ENCODE assay signal across 18 cellular contexts in genomic region chr14:33273978-33274377, GRCh38.
DNase-seq lines count a peak whose midpoint lies in the region; ATAC-seq and TF ChIP-seq lines count a peak whose summit lies in the region.
"Had no signal": no experiment of that assay in that cellular context is flagged by ENCODE, and none has a peak within 500 bp of the region (broad histone marks: within the 10 kb centered on the region; RNA-seq: fewer than 3 reads in every experiment).

No MANE protein-coding gene starts in this region.

- no TSS peak for BruUV-seq in OCI-LY7 (replicated peaks; lab: Mats Ljungman, UMichigan)

- intact Hi-C loops in OCI-LY7 (cut with micrococcal nuclease; ENCODE audit: unreplicated experiment) = no loop called here

- peak; percentile 37 for ATAC-seq in GM18867 (IDR thresholded peaks at IDR 0.05; ENCODE audit: unreplicated experiment)
- ATAC-seq: T-cell had no signal

- no peaks in the 10 kb centered on the region for H3K36me3 Mint-ChIP-seq in nephron progenitor cell (ENCODE audit: low read depth)
- H3K36me3 Mint-ChIP-seq: IgD-negative memory B cell, T-cell had no signal

- peaks cover 3% of the 10 kb centered on the region for H3K4me1 ChIP-seq in OCI-LY7 (ENCODE audit: insufficient read depth, low read length, poor library complexity, severe bottlenecking)
- H3K4me1 ChIP-seq: BE2C, SJCRH30 had no signal

- CTCF ChIA-PET in OCI-LY7 (lab: Charles Lee; ENCODE audit: unreplicated experiment) = no interaction called here

- peak overlapping the region; percentile 25 for H3K27ac Mint-ChIP-seq in nephron progenitor cell
- H3K27ac Mint-ChIP-seq: IgD-negative memory B cell, T-cell had no signal

- H4K20me1 ChIP-seq in OCI-LY7 (ENCODE audit: insufficient read depth, low read length) = no peaks in the 10 kb centered on the region

- H3K4me3 Mint-ChIP-seq in nephron progenitor cell = no peak overlapping the region
- H3K4me3 Mint-ChIP-seq: T-cell had no signal

- H3K36me3 ChIP-seq in OCI-LY7 (ENCODE audit: insufficient read depth, low read length) = no peaks in the 10 kb centered on the region
- H3K36me3 ChIP-seq: BE2C, SJCRH30 had no signal

- no peaks in the 10 kb centered on the region for H3K9me3 Mint-ChIP-seq in nephron progenitor cell

- H3K79me2 ChIP-seq in OCI-LY7 (ENCODE audit: insufficient read depth, low read depth, low read length) = no peaks in the 10 kb centered on the region

- peak; percentile 0 for DNase-seq in HT1080 (ENCODE audit: low read depth)
- peak; percentile 12 for DNase-seq in OCI-LY7 (ENCODE audit: low spot score)
- DNase-seq in nephron progenitor cell = no peak
- DNase-seq in superior temporal gyrus (ENCODE audit: extremely low spot score) = no peak
- no peak for DNase-seq in stimulated activated CD4-positive, alpha-beta T cell treated with anti-CD3 and anti-CD28 coated beads, Interleukin-15, amount 100 ng/mL, for 24 hours
- no peak for DNase-seq in foreskin fibroblast
- DNase-seq: BE2C; DMS79; H7; MV-4-11; NCI-H1694 treated with DMSO at 0.1 percent for 48 hours; NCI-H2107; NCI-H510A; NK-92 treated with Interleukin-12 subunit alpha and Interleukin-12 subunit beta, amount 100 ng/mL, for 24 hours; SJCRH30; T-cell had no signal

- TF ChIP-seq CTCF in OCI-LY7 (conservative IDR thresholded peaks at IDR 0.05; ENCODE audit: low read length) (no peak), nephron progenitor cell (IDR thresholded peaks at IDR 0.05) (no peak), foreskin fibroblast (IDR thresholded peaks at IDR 0.05; ENCODE audit: low read depth, low read length) (no peak)

- H3K4me3 ChIP-seq in OCI-LY7 (ENCODE audit: low read depth, low read length, poor library complexity, severe bottlenecking) (no peak overlapping the region), foreskin fibroblast (ENCODE audit: low read depth in 1 of 2, low read length in 2 of 2) (no peak overlapping the region)
- H3K4me3 ChIP-seq: SJCRH30 had no signal

- no peaks in the 10 kb centered on the region for H3K9me3 ChIP-seq in OCI-LY7 (ENCODE audit: low read length)
- H3K9me3 ChIP-seq: BE2C, SJCRH30 had no signal

- POLR2A ChIA-PET in OCI-LY7 (lab: Charles Lee) = interaction anchor here (0.5 to 1.5 kb wide), 3 partner anchors 35 to 313 kb away, joined by 3 to 5 read pairs (median 5); no protein-coding TSS in a partner anchor

- H2AFZ ChIP-seq in OCI-LY7 (ENCODE audit: low read length) = peak overlapping the region; percentile 67

- H3K27me3 Mint-ChIP-seq in nephron progenitor cell (ENCODE audit: low read depth, poor library complexity) = no peaks in the 10 kb centered on the region
- H3K27me3 Mint-ChIP-seq: IgD-negative memory B cell, T-cell had no signal

- no peak overlapping the region for H3K27ac ChIP-seq in OCI-LY7 (ENCODE audit: low read depth, low read length, poor library complexity, severe bottlenecking)
- H3K27ac ChIP-seq: SJCRH30 had no signal

- H3K4me2 ChIP-seq in OCI-LY7 (ENCODE audit: low read length) = peak overlapping the region; percentile 31

- no peaks in the 10 kb centered on the region for H3K9me2 ChIP-seq in OCI-LY7 (ENCODE audit: insufficient read depth, low read length)

- peaks cover 23% of the 10 kb centered on the region for H3K4me1 Mint-ChIP-seq in nephron progenitor cell
- H3K4me1 Mint-ChIP-seq: T-cell had no signal

Comparison
In these comparisons a context has a peak if more than half of its experiments do, and no peak if none do; other contexts are left out.
1. DNase-seq: peak in HT1080 (single experiment) and OCI-LY7 (single experiment); none in nephron progenitor cell (single experiment), superior temporal gyrus (single experiment), stimulated activated CD4-positive, alpha-beta T cell treated with anti-CD3 and anti-CD28 coated beads, Interleukin-15, amount 100 ng/mL, for 24 hours (single experiment) and foreskin fibroblast (0 of 2).